Comparison of ENCODE assay signal across 1 cellular context in genomic region chr9:113164536-113165300, GRCh38.
TF ChIP-seq lines count a peak whose summit lies in the region.

No MANE protein-coding gene starts in this region.

TF ChIP-seq in IMR-90, 13 proteins besides CTCF, POLR2A, EP300 and RAD21:
- TF ChIP-seq FOS (IDR thresholded peaks at IDR 0.05; ENCODE audit: low read depth, low read length) (no peak), CEBPB (IDR thresholded peaks at IDR 0.05; ENCODE audit: low read depth, low read length) (peak; percentile 56; the same call in 1 of the 2 replicates)
